Comparison of ENCODE assay signal across 1 cellular context in the genomic region with DNA sequence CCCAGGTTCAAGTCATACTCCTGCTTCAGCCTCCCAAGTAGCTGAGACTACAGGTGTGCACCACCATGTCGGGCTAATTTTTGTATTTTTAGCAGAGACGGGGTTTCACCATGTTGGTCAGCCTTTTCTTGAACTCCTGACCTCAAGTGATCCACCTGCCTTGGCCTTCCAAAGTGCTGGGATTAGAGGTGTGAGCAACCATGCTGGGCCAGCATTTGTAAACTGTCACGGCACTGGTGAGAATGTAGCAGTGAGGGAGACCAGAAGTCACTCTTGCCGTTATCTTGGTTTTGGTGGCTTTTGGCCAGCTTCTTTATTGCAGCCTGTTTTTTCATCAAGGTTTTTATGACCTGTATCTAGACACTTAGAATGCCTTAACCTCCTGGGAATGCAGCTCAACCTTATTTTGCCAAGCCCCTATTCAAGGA.
TF ChIP-seq lines count a peak whose summit lies in the region.

No MANE protein-coding gene starts in this region.

TF ChIP-seq in IMR-90, 13 proteins besides CTCF, POLR2A, EP300 and RAD21:
- TF ChIP-seq RFX5 (IDR thresholded peaks at IDR 0.05; ENCODE audit: low read depth, low read length) (no peak), CHD1 (IDR thresholded peaks at IDR 0.05; ENCODE audit: low read depth, low read length) (no peak), RCOR1 (IDR thresholded peaks at IDR 0.05; ENCODE audit: insufficient replicate concordance, low read length) (no peak), MAZ (IDR thresholded peaks at IDR 0.05; ENCODE audit: borderline replicate concordance, low read depth, low read length) (no peak), NFE2L2 (IDR thresholded peaks at IDR 0.05; ENCODE audit: low read depth, low read length) (no peak), MAFK (IDR thresholded peaks at IDR 0.05; ENCODE audit: low read depth, low read length) (no peak), USF2 (IDR thresholded peaks at IDR 0.05; ENCODE audit: low read depth, low read length) (no peak), SMC3 (IDR thresholded peaks at IDR 0.05; ENCODE audit: low read depth, low read length) (no peak), FOS (IDR thresholded peaks at IDR 0.05; ENCODE audit: low read depth, low read length) (no peak), MXI1 (IDR thresholded peaks at IDR 0.05; ENCODE audit: borderline replicate concordance, low read depth, low read length) (no peak), CEBPB (IDR thresholded peaks at IDR 0.05; ENCODE audit: low read depth, low read length) (no peak), BHLHE40 (IDR thresholded peaks at IDR 0.05; ENCODE audit: low read depth, low read length) (no peak)
- TF ChIP-seq, protein P1, sequence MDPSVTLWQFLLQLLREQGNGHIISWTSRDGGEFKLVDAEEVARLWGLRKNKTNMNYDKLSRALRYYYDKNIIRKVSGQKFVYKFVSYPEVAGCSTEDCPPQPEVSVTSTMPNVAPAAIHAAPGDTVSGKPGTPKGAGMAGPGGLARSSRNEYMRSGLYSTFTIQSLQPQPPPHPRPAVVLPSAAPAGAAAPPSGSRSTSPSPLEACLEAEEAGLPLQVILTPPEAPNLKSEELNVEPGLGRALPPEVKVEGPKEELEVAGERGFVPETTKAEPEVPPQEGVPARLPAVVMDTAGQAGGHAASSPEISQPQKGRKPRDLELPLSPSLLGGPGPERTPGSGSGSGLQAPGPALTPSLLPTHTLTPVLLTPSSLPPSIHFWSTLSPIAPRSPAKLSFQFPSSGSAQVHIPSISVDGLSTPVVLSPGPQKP (IDR thresholded peaks at IDR 0.05; ENCODE audit: borderline replicate concordance, low read depth, low read length) = no peak
